18 cellular contexts compared by ENCODE assay signal in the genomic region with DNA sequence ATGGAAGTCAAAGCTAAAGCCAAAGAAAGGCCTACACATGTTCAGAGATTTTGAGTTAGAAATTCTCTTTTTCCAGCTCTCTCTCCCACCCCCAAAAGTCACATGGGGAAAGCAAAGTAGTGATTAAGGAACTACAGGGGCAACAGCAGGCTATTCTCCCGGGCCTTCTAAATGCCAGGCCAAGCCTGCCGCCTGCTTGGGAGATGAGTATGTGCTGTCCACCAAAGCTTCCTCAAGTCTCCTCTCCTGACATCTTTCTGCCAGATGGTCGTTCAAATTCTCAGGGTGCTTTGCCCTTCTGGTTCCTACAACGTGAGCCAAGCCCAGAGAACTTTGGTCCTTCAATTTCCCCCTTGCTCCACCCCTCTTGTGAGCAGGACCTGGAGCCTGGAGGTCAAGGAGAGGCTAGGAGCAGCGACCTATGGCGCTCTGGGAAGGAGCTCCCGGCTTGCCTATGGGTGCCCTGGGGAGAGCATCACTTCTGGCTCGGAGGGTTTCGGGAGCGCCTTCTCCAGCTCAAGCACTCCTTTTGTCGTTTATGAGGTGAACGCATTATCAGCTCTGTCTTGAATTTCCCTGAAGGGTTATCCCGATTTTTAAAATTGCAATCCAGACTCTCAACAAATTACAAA. TPM values are rescaled to one million over a fixed set of nuclear protein-coding genes. Genes with fewer than 3 reads are reported as not detected.
"Had no signal": no experiment of that assay in that cellular context is flagged by ENCODE, and none has a peak within 500 bp of the region (broad histone marks: within the 10 kb centered on the region; RNA-seq: fewer than 3 reads in every experiment).

No MANE protein-coding gene starts in this region.

- H3K27ac ChIP-seq: dorsolateral prefrontal cortex, esophagus muscularis mucosa, gastroesophageal sphincter, lower lobe of right lung, right lobe of liver had no signal

- H3K27ac Mint-ChIP-seq: activated naive CD4-positive, alpha-beta T cell treated with anti-CD3 and anti-CD28 coated beads, Interleukin-2, amount 50 U/mL, for 72 hours; naive thymus-derived CD4-positive, alpha-beta T cell; progenitor cell of endocrine pancreas; T-helper 2 cell treated with Interferon-gamma antibody and Interleukin-4, amounts not matched to agents 5 μg/mL and 100 μg/mL, for 36 hours had no signal

- H3K9me3 ChIP-seq: esophagus muscularis mucosa, gastroesophageal sphincter, lower lobe of right lung, right lobe of liver had no signal

- H3K36me3 Mint-ChIP-seq: activated naive CD4-positive, alpha-beta T cell treated with anti-CD3 and anti-CD28 coated beads, Interleukin-2, amount 50 U/mL, for 72 hours; naive thymus-derived CD4-positive, alpha-beta T cell had no signal

- H3K9me3 Mint-ChIP-seq: activated naive CD4-positive, alpha-beta T cell treated with anti-CD3 and anti-CD28 coated beads, Interleukin-2, amount 50 U/mL, for 72 hours; activated T-cell treated with anti-CD3 and anti-CD28 coated beads, Interleukin-2, amount 50 U/mL, for 4 hours; naive thymus-derived CD4-positive, alpha-beta T cell; T-helper 2 cell treated with Interferon-gamma antibody and Interleukin-4, amounts not matched to agents 5 μg/mL and 100 μg/mL, for 36 hours had no signal

- ATAC-seq: activated naive CD4-positive, alpha-beta T cell treated with anti-CD3 and anti-CD28 coated beads, Interleukin-2, amount 50 U/mL, for 72 hours; activated T-cell treated with anti-CD3 and anti-CD28 coated beads, Interleukin-2, amount 50 U/mL, for 4 hours; gastroesophageal sphincter; left cardiac atrium; lower lobe of right lung; naive thymus-derived CD4-positive, alpha-beta T cell; right lobe of liver had no signal

- DNase-seq: activated CD4-positive, alpha-beta T cell treated with anti-CD3 and anti-CD28 coated beads, Interleukin-2, amount 50 U/mL, for 4 hours; activated CD4-positive, CD25-positive, alpha-beta regulatory T cell treated with anti-CD3 and anti-CD28 coated beads, Interleukin-2, amount 50 U/mL, for 72 hours; activated effector memory CD4-positive, alpha-beta T cell treated with anti-CD3 and anti-CD28 coated beads, Interleukin-2, amount 50 U/mL, for 16 hours; activated T-cell treated with anti-CD3 and anti-CD28 coated beads, Interleukin-2, amount 50 U/mL, for 4 hours; dorsolateral prefrontal cortex; left cardiac atrium; lower lobe of right lung; naive thymus-derived CD4-positive, alpha-beta T cell; right lobe of liver; stimulated activated CD4-positive, alpha-beta T cell treated with anti-CD3 and anti-CD28 coated beads, Interleukin-2, amount 100 ng/mL, for 24 hours; stimulated activated naive CD4-positive, alpha-beta T cell; trophoblast cell had no signal

- H3K4me3 Mint-ChIP-seq: activated T-cell treated with anti-CD3 and anti-CD28 coated beads, Interleukin-2, amount 50 U/mL, for 4 hours; naive thymus-derived CD4-positive, alpha-beta T cell; T-helper 2 cell treated with Interferon-gamma antibody and Interleukin-4, amounts not matched to agents 5 μg/mL and 100 μg/mL, for 36 hours had no signal

- H3K4me3 ChIP-seq: dorsolateral prefrontal cortex, esophagus muscularis mucosa, gastroesophageal sphincter, lower lobe of right lung, right lobe of liver had no signal

- H3K36me3 ChIP-seq: esophagus muscularis mucosa, gastroesophageal sphincter, lower lobe of right lung, right lobe of liver had no signal

RNA-seq across cellular contexts. Expression of a gene that starts 4.4 kb away (rescaled TPM):
- total RNA-seq: activated naive CD4-positive, alpha-beta T cell treated with anti-CD3 and anti-CD28 coated beads, Interleukin-2, amount 50 U/mL, for 72 hours; activated T-cell treated with anti-CD3 and anti-CD28 coated beads, Interleukin-2, amount 50 U/mL, for 4 hours; mononuclear cell; naive thymus-derived CD4-positive, alpha-beta T cell had no signal
- polyA plus RNA-seq: naive thymus-derived CD4-positive, alpha-beta T cell had no signal
